In the genomic region with DNA sequence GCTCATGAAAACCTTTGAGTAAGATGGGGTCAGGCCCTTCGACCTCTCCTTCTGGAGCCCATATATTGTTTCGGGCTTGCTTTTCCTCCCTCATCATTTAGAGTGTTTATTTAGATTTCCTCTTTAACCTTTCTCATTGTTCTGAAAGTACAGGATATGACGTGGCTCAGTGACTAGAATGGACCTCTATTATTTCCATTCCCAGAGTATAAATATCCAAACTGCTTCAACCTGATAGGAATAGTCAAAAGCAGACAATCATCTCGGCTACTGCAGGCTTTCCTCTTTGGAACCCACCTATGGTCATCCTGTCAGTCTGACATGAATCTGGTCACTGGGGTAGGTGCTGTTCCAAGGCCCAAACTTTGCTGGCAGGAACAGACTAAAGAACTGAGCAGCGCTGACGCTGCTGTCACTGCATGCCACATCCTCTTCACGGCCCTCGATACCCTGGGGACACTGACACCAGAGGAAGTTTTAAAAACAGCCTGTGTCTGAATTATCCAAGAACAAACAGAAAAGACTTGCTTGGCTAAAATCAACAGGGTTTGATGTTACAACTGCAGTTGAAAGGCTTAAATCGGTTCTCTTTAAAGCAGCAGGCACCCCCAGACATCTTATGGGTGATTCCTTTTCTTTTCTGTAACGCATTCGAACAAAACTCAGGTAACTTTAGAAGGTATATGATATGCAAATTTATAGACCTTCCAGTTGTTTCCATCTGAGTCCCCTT, we compare ENCODE assay signal across 8 cellular contexts. TPM values are rescaled to one million over a fixed set of nuclear protein-coding genes. Genes with fewer than 3 reads are reported as not detected.
A peak's percentile ranks its signal among the peaks of the same experiment; 100 is the strongest.
DNase-seq lines count a peak whose midpoint lies in the region; ATAC-seq and TF ChIP-seq lines count a peak whose summit lies in the region.

No MANE protein-coding gene starts in this region.

- CTCF ChIA-PET in RWPE1 (lab: Yijun Ruan, JAX) = interaction anchor here (0.6 kb wide), 1 partner anchor 14 kb away, joined by 4 read pairs; no protein-coding TSS in a partner anchor

- POLR2A ChIA-PET in RWPE1 (lab: Yijun Ruan, JAX; ENCODE audit: low non-redundant PET) = interaction anchor here (0.6 kb wide), 1 partner anchor 1288 kb away, joined by 7 read pairs; no protein-coding TSS in a partner anchor

- ATAC-seq in GM19452 (IDR thresholded peaks at IDR 0.05; ENCODE audit: unreplicated experiment) = peak; percentile 71
- peak; percentile 60 for ATAC-seq in HG03521 (IDR thresholded peaks at IDR 0.05; ENCODE audit: unreplicated experiment)

- H3K9me3 ChIP-seq in esophagus squamous epithelium (no peaks in the 10 kb centered on the region), sigmoid colon (no peaks in the 10 kb centered on the region)

- no peak for TF ChIP-seq EP300 in sigmoid colon (IDR thresholded peaks at IDR 0.05)

- DNase-seq in COLO668 (lab: John Stamatoyannopoulos, UW; ENCODE audit: unreplicated experiment) (peak; percentile 34), esophagus squamous epithelium (lab: John Stamatoyannopoulos, UW) (peak; percentile 8), sigmoid colon (peak; percentile 71), RWPE1 (ENCODE audit: low spot score) (no peak), G401 (ENCODE audit: low spot score) (no peak)
- peak; percentile 23 to 25 for DNase-seq in activated CD8-positive, alpha-beta memory T cell treated with anti-CD3 and anti-CD28 coated beads for 1 hour (ENCODE audit: extremely low read depth in 1 of 2, low read depth in 1 of 2)

- in situ Hi-C loops in G401 (cut with HindIII; ENCODE audit: low sequenced_read_pairs) = no loop called here

- H3K4me3 ChIP-seq in esophagus squamous epithelium = peak overlapping the region in 1 of 4 donors; percentile 19
- no peak overlapping the region for H3K4me3 ChIP-seq in sigmoid colon

- H3K36me3 ChIP-seq in esophagus squamous epithelium (no peaks in the 10 kb centered on the region), sigmoid colon (no peaks in the 10 kb centered on the region)

- intact Hi-C loops in esophagus squamous epithelium (cut with DNase I) = no loop called here
- intact Hi-C loops in sigmoid colon (cut with DNase I) = no loop called here

- H3K27me3 ChIP-seq in esophagus squamous epithelium (no peaks in the 10 kb centered on the region), sigmoid colon (no peaks in the 10 kb centered on the region)

- peak overlapping the region; percentile 57 to 88 (median 78) for H3K27ac ChIP-seq in esophagus squamous epithelium
- peak overlapping the region; percentile 26 to 79 (median 63) for H3K27ac ChIP-seq in sigmoid colon
- H3K27ac ChIP-seq in RWPE1 = no peak overlapping the region

- WGBS in esophagus squamous epithelium, 2 donors = 47 to 50% methylated on average over 11 of the region's 11 CpGs
- 45 to 81% methylated on average over 11 of the region's 11 CpGs for WGBS in sigmoid colon, 2 donors

- TF ChIP-seq POLR2A in esophagus squamous epithelium (IDR thresholded peaks at IDR 0.05) (peak in 1 of 4 donors; percentile 39), sigmoid colon (IDR thresholded peaks at IDR 0.05) (no peak)

- H3K4me1 ChIP-seq in esophagus squamous epithelium (peaks cover 22 to 68% (median 45%) of the 10 kb centered on the region in 3 donors), sigmoid colon (peaks cover 0 to 9% (median 7%) of the 10 kb centered on the region in 4 donors)

- TF ChIP-seq CTCF in esophagus squamous epithelium (IDR thresholded peaks at IDR 0.05) (no peak), sigmoid colon (IDR thresholded peaks at IDR 0.05) (no peak), RWPE1 (conservative IDR thresholded peaks at IDR 0.05; ENCODE audit: low read depth) (no peak)

RNA-seq across cellular contexts. Expression of a gene that starts 5.0 kb away (rescaled TPM):
- total RNA-seq in esophagus squamous epithelium (10 to 100 TPM; 40.6 to 67.9 (median 55.3) TPM), sigmoid colon (10 to 100 TPM; 42.9 to 56.9 (median 49.7) TPM)
- polyA plus RNA-seq in sigmoid colon = 10 to 100 TPM; 22.8 to 33.3 (median 26.1) TPM
- 117 and 172 TPM in 2 replicates for total RNA-seq in G401 (2014; rRNA removed; shearing (Covaris generic))

RNA-seq across cellular contexts. Expression of a gene that starts 22.7 kb away (rescaled TPM):
- total RNA-seq in esophagus squamous epithelium (10 to 100 TPM in 1 of 4 donors, 1 to 10 TPM in 3; 2.5 to 14.1 (median 6.8) TPM), sigmoid colon (10 to 100 TPM; 13.9 to 24.8 (median 19.9) TPM)
- 1 to 10 TPM in 2 of 3 donors, under 1 TPM in 1; 0.46 to 8.0 (median 6.0) TPM for polyA plus RNA-seq in sigmoid colon
- 31.6 and 39.5 TPM in 2 replicates for total RNA-seq in G401 (2014; rRNA removed; shearing (Covaris generic))

Comparison
In these comparisons a context has a peak if more than half of its experiments do, and no peak if none do; other contexts are left out.
1. DNase-seq: peak in COLO668 (single experiment), activated CD8-positive, alpha-beta memory T cell treated with anti-CD3 and anti-CD28 coated beads for 1 hour (2 of 2), esophagus squamous epithelium (single experiment) and sigmoid colon (single experiment); none in RWPE1 (single experiment) and G401 (single experiment).